ENCODE assay signal across 35 cellular contexts in genomic region chr19:54633401-54633800, GRCh38. TPM values are rescaled to one million over a fixed set of nuclear protein-coding genes. Genes with fewer than 3 reads are reported as not detected.
"Had no signal": no experiment of that assay in that cellular context is flagged by ENCODE, and none has a peak within 500 bp of the region (broad histone marks: within the 10 kb centered on the region; RNA-seq: fewer than 3 reads in every experiment).

No MANE protein-coding gene starts in this region.

- H3K4me1 Mint-ChIP-seq: activated CD8-positive, alpha-beta memory T cell treated with anti-CD3 and anti-CD28 coated beads, Interleukin-2, amount 10 ng/mL, durations not matched to agents 7 days and 5 days; activated T-helper 17 cell treated with anti-CD3 and anti-CD28 coated beads, Interleukin-2, amount 50 U/mL, for 72 hours had no signal

- H3K4me1 ChIP-seq: ascending aorta, SJCRH30 had no signal

- H3K27ac ChIP-seq: ascending aorta, cardiac muscle cell, SJCRH30, SK-N-MC, WERI-Rb-1 had no signal

- H3K4me3 Mint-ChIP-seq: activated CD4-positive, alpha-beta memory T cell treated with anti-CD3 and anti-CD28 coated beads, Interleukin-2, amount 10 ng/mL, durations not matched to agents 7 days and 5 days; activated CD8-positive, alpha-beta memory T cell treated with anti-CD3 and anti-CD28 coated beads, Interleukin-2, amount 10 ng/mL, durations not matched to agents 7 days and 5 days; activated naive CD8-positive, alpha-beta T cell treated with anti-CD3 and anti-CD28 coated beads for 36 hours; activated T-cell treated with anti-CD3 and anti-CD28 coated beads, Interleukin-2, amount 50 U/mL, for 72 hours; activated T-helper 17 cell treated with anti-CD3 and anti-CD28 coated beads, Interleukin-2, amount 50 U/mL, for 72 hours; central memory CD8-positive, alpha-beta T cell had no signal

- H3K27ac Mint-ChIP-seq: activated CD4-positive, alpha-beta memory T cell treated with anti-CD3 and anti-CD28 coated beads, Interleukin-2, amount 10 ng/mL, durations not matched to agents 7 days and 5 days; activated CD8-positive, alpha-beta memory T cell treated with anti-CD3 and anti-CD28 coated beads, Interleukin-2, amount 10 ng/mL, durations not matched to agents 7 days and 5 days; activated naive CD8-positive, alpha-beta T cell treated with anti-CD3 and anti-CD28 coated beads for 36 hours; activated T-cell treated with anti-CD3 and anti-CD28 coated beads, Interleukin-2, amount 50 U/mL, for 72 hours; activated T-helper 17 cell treated with anti-CD3 and anti-CD28 coated beads, Interleukin-2, amount 50 U/mL, for 72 hours had no signal

- H3K36me3 Mint-ChIP-seq: activated CD8-positive, alpha-beta memory T cell treated with anti-CD3 and anti-CD28 coated beads, Interleukin-2, amount 10 ng/mL, durations not matched to agents 7 days and 5 days; activated naive CD8-positive, alpha-beta T cell treated with anti-CD3 and anti-CD28 coated beads for 36 hours had no signal

- H3K9me3 Mint-ChIP-seq: activated CD4-positive, alpha-beta memory T cell treated with anti-CD3 and anti-CD28 coated beads, Interleukin-2, amount 10 ng/mL, durations not matched to agents 7 days and 5 days; activated naive CD8-positive, alpha-beta T cell treated with anti-CD3 and anti-CD28 coated beads for 36 hours; activated T-cell treated with anti-CD3 and anti-CD28 coated beads, Interleukin-2, amount 50 U/mL, for 72 hours; activated T-helper 17 cell treated with anti-CD3 and anti-CD28 coated beads, Interleukin-2, amount 50 U/mL, for 72 hours; central memory CD8-positive, alpha-beta T cell had no signal

- DNase-seq: activated CD4-positive, alpha-beta memory T cell treated with anti-CD3 and anti-CD28 coated beads, Interleukin-2, amount 10 ng/mL, durations not matched to agents 7 days and 5 days; activated CD4-positive, alpha-beta T cell treated with anti-CD3 and anti-CD28 coated beads for 1 hour; activated CD4-positive, alpha-beta T cell treated with anti-CD3 and anti-CD28 coated beads for 48 hours; activated CD4-positive, CD25-positive, alpha-beta regulatory T cell; activated CD8-positive, alpha-beta memory T cell treated with anti-CD3 and anti-CD28 coated beads for 24 hours; activated CD8-positive, alpha-beta memory T cell treated with anti-CD3 and anti-CD28 coated beads, Interleukin-2, amount 10 ng/mL, durations not matched to agents 7 days and 5 days; activated CD8-positive, alpha-beta memory T cell treated with anti-CD3 and anti-CD28 coated beads, Interleukin-2, amount 50 U/mL, for 48 hours; activated effector memory CD4-positive, alpha-beta T cell treated with anti-CD3 and anti-CD28 coated beads, Interleukin-2, amount 50 U/mL, for 16 hours; activated naive CD4-positive, alpha-beta T cell; activated naive CD4-positive, alpha-beta T cell treated with anti-CD3 and anti-CD28 coated beads, Interleukin-2, amount 50 U/mL, for 16 hours; activated naive CD8-positive, alpha-beta T cell treated with anti-CD3 and anti-CD28 coated beads for 36 hours; activated T-cell treated with anti-CD3 and anti-CD28 coated beads, Interleukin-2, amount 50 U/mL, for 1 hour; activated T-cell treated with anti-CD3 and anti-CD28 coated beads, Interleukin-2, amount 50 U/mL, for 72 hours; amygdala; NCI-H1105; NCI-H1417 treated with DMSO at 0.1 percent for 48 hours; NCI-H187 treated with DMSO at 0.1 percent for 48 hours; NCI-H2081; NCI-H345; NCI-H524 treated with DMSO at 0.1 percent for 48 hours; SHP77; SJCRH30; T1000; WERI-Rb-1 had no signal

- H3K27me3 ChIP-seq: ascending aorta, cardiac muscle cell, SJCRH30 had no signal

- H3K4me3 ChIP-seq: ascending aorta, cardiac muscle cell, SJCRH30, SK-N-MC had no signal

- ATAC-seq: activated CD8-positive, alpha-beta memory T cell treated with anti-CD3 and anti-CD28 coated beads, Interleukin-2, amount 10 ng/mL, durations not matched to agents 7 days and 5 days; activated T-cell treated with anti-CD3 and anti-CD28 coated beads, Interleukin-2, amount 50 U/mL, for 72 hours; activated T-helper 17 cell treated with anti-CD3 and anti-CD28 coated beads, Interleukin-2, amount 50 U/mL, for 72 hours; Panc1 had no signal

RNA-seq across cellular contexts. Expression of gene LILRB1, which starts 3.1 kb away (rescaled TPM):
- total RNA-seq: cardiac muscle cell; MCF 10A; NCI-H460; RPMI7951; SJCRH30; T-helper 1 cell treated with Interleukin-12 subunit alpha and Interleukin-12 subunit beta and Interleukin-4 antibody, amounts not matched to agents 30 ng/mL and 1 ng/mL, for 36 hours had no signal
- polyA plus RNA-seq: cardiac muscle cell had no signal

RNA-seq across cellular contexts. Expression of gene LILRB4, which starts 29.4 kb away (rescaled TPM):
- total RNA-seq: activated CD4-positive, alpha-beta memory T cell treated with anti-CD3 and anti-CD28 coated beads, Interleukin-2, amount 10 ng/mL, durations not matched to agents 7 days and 5 days; activated CD8-positive, alpha-beta memory T cell treated with anti-CD3 and anti-CD28 coated beads, Interleukin-2, amount 10 ng/mL, durations not matched to agents 7 days and 5 days; activated naive CD8-positive, alpha-beta T cell treated with anti-CD3 and anti-CD28 coated beads for 36 hours; activated T-cell treated with anti-CD3 and anti-CD28 coated beads, Interleukin-2, amount 50 U/mL, for 72 hours; activated T-helper 17 cell treated with anti-CD3 and anti-CD28 coated beads, Interleukin-2, amount 50 U/mL, for 72 hours; cardiac muscle cell; MCF 10A; NCI-H460; RPMI7951; SJCRH30; T-helper 1 cell treated with Interleukin-12 subunit alpha and Interleukin-12 subunit beta and Interleukin-4 antibody, amounts not matched to agents 30 ng/mL and 1 ng/mL, for 36 hours had no signal
- polyA plus RNA-seq: cardiac muscle cell had no signal

RNA-seq across cellular contexts. Expression of gene LILRA1, which starts 40.0 kb away (rescaled TPM):
- total RNA-seq: activated CD4-positive, alpha-beta memory T cell treated with anti-CD3 and anti-CD28 coated beads, Interleukin-2, amount 10 ng/mL, durations not matched to agents 7 days and 5 days; activated CD8-positive, alpha-beta memory T cell treated with anti-CD3 and anti-CD28 coated beads, Interleukin-2, amount 10 ng/mL, durations not matched to agents 7 days and 5 days; activated naive CD8-positive, alpha-beta T cell treated with anti-CD3 and anti-CD28 coated beads for 36 hours; activated T-cell treated with anti-CD3 and anti-CD28 coated beads, Interleukin-2, amount 50 U/mL, for 72 hours; activated T-helper 17 cell treated with anti-CD3 and anti-CD28 coated beads, Interleukin-2, amount 50 U/mL, for 72 hours; ascending aorta; cardiac muscle cell; MCF 10A; NCI-H460; RPMI7951; SJCRH30; T-helper 1 cell treated with Interleukin-12 subunit alpha and Interleukin-12 subunit beta and Interleukin-4 antibody, amounts not matched to agents 30 ng/mL and 1 ng/mL, for 36 hours; T-helper 2 cell treated with Interferon-gamma antibody and Interleukin-4, amounts not matched to agents 100 ng/mL and 5 ng/mL, for 36 hours had no signal
- polyA plus RNA-seq: cardiac muscle cell had no signal

RNA-seq across cellular contexts. Expression of gene LILRA2, which starts 59.8 kb away (rescaled TPM):
- total RNA-seq: activated CD4-positive, alpha-beta memory T cell treated with anti-CD3 and anti-CD28 coated beads, Interleukin-2, amount 10 ng/mL, durations not matched to agents 7 days and 5 days; activated naive CD8-positive, alpha-beta T cell treated with anti-CD3 and anti-CD28 coated beads for 36 hours; activated T-cell treated with anti-CD3 and anti-CD28 coated beads, Interleukin-2, amount 50 U/mL, for 72 hours; activated T-helper 17 cell treated with anti-CD3 and anti-CD28 coated beads, Interleukin-2, amount 50 U/mL, for 72 hours; ascending aorta; cardiac muscle cell; MCF 10A; NCI-H460; RPMI7951; SJCRH30; T-helper 2 cell treated with Interferon-gamma antibody and Interleukin-4, amounts not matched to agents 100 ng/mL and 5 ng/mL, for 36 hours had no signal
- polyA plus RNA-seq: cardiac muscle cell had no signal
